ENCODE assay signal across 1 cellular context in the genomic region with DNA sequence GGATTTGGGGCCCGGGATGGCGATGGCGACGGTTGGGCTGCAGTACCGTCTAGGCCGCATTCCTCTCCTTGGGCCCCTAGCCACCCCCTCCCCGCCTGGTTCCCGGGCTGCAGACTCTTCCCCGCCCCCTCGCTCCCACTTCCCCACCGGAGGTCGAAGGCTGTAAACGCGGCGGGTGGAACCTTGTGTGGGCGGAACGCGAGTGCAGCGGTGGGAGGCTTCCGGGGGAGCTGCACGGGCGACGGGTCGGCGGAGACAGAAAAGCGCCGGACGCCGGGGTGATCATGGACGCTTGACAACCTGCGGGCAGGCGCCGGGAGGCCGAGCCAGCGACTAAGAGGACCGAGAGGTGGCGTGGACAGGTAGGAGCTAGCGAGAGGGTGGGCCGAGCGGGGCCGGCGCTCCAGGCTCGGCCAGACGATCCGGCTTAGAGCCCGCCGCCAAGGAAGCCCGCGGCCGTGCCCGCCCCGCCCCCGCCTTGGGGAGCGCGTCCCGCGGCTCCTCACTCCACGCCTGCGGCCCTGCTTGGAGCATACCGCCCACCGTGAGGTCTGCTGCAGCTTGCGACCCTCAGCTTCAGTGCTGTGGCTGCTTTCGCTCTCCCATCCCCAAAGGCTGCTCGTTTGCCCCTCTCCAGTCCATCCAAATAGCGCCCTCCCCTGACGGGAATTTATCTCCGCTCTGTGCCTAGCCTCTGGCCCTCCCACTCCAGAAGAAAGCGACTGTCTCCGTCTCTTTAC.
TF ChIP-seq lines count a peak whose summit lies in the region.

A gene (plus strand): TSS at position 269 of the 740 bp plus-strand sequence. CDS start 2,126 bp downstream, outside the sequence.

TF ChIP-seq in K562, 482 proteins besides CTCF, POLR2A, EP300 and RAD21 (continued from another document and continues in another):
- TF ChIP-seq CEBPG (CRISPR knock-in tag; IDR thresholded peaks at IDR 0.05) (no peak), CEBPG (tag; conservative IDR thresholded peaks at IDR 0.05 in 1 of 2, IDR thresholded peaks at IDR 0.05 in 1 of 2) (no peak), ATF1 (CRISPR knock-in tag; IDR thresholded peaks at IDR 0.05) (0 out of 2 replicates have a peak, but pooled peaks have one; percentile 50), ATF1 (tag; IDR thresholded peaks at IDR 0.05) (peak; percentile 64), CSDE1 (IDR thresholded peaks at IDR 0.05) (no peak), ETV5 (CRISPR knock-in tag; IDR thresholded peaks at IDR 0.05; ENCODE audit: low read depth) (no peak; the same call in 1 of the 2 replicates), ILF3 (IDR thresholded peaks at IDR 0.05; ENCODE audit: borderline replicate concordance) (no peak), TAF9B (IDR thresholded peaks at IDR 0.05; ENCODE audit: partially characterized antibody) (peak; percentile 84), PML (IDR thresholded peaks at IDR 0.05; ENCODE audit: low read length) (peak; percentile 39; the same call in 1 of the 2 replicates), POLR2G (IDR thresholded peaks at IDR 0.05; ENCODE audit: low read depth, low read length) (peak; percentile 85), ZNF77 (CRISPR knock-in tag; IDR thresholded peaks at IDR 0.05) (no peak), NELFE (IDR thresholded peaks at IDR 0.05; ENCODE audit: insufficient read depth, insufficient read length) (no peak), NFIX (CRISPR knock-in tag; IDR thresholded peaks at IDR 0.05; ENCODE audit: low read depth) (no peak), NFE2L1 (tag; IDR thresholded peaks at IDR 0.05; ENCODE audit: borderline replicate concordance, low read depth) (no peak), CREBBP (IDR thresholded peaks at IDR 0.05; ENCODE audit: low read depth, low read length) (no peak), ZNF217 (CRISPR knock-in tag; IDR thresholded peaks at IDR 0.05) (no peak), ZNF12 (CRISPR knock-in tag; IDR thresholded peaks at IDR 0.05) (no peak), GTF2E2 (tag; IDR thresholded peaks at IDR 0.05) (peak; percentile 83), ARHGAP35 (IDR thresholded peaks at IDR 0.05; ENCODE audit: partially characterized antibody) (no peak), ZNF232 (CRISPR knock-in tag; IDR thresholded peaks at IDR 0.05) (no peak), PHF21A (IDR thresholded peaks at IDR 0.05; ENCODE audit: borderline replicate concordance, low read depth) (peak; percentile 73; the same call in 1 of the 2 replicates), ZNF174 (CRISPR knock-in tag; IDR thresholded peaks at IDR 0.05) (no peak), ZNF274 (IDR thresholded peaks at IDR 0.05; ENCODE audit: borderline replicate concordance, low read depth, low read length) (no peak), ZNF444 (CRISPR knock-in tag; IDR thresholded peaks at IDR 0.05) (no peak)
- TF ChIP-seq, protein P1, sequence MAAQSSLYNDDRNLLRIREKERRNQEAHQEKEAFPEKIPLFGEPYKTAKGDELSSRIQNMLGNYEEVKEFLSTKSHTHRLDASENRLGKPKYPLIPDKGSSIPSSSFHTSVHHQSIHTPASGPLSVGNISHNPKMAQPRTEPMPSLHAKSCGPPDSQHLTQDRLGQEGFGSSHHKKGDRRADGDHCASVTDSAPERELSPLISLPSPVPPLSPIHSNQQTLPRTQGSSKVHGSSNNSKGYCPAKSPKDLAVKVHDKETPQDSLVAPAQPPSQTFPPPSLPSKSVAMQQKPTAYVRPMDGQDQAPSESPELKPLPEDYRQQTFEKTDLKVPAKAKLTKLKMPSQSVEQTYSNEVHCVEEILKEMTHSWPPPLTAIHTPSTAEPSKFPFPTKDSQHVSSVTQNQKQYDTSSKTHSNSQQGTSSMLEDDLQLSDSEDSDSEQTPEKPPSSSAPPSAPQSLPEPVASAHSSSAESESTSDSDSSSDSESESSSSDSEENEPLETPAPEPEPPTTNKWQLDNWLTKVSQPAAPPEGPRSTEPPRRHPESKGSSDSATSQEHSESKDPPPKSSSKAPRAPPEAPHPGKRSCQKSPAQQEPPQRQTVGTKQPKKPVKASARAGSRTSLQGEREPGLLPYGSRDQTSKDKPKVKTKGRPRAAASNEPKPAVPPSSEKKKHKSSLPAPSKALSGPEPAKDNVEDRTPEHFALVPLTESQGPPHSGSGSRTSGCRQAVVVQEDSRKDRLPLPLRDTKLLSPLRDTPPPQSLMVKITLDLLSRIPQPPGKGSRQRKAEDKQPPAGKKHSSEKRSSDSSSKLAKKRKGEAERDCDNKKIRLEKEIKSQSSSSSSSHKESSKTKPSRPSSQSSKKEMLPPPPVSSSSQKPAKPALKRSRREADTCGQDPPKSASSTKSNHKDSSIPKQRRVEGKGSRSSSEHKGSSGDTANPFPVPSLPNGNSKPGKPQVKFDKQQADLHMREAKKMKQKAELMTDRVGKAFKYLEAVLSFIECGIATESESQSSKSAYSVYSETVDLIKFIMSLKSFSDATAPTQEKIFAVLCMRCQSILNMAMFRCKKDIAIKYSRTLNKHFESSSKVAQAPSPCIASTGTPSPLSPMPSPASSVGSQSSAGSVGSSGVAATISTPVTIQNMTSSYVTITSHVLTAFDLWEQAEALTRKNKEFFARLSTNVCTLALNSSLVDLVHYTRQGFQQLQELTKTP (IDR thresholded peaks at IDR 0.05; ENCODE audit: low read depth in 1 of 2, partially characterized antibody in 2 of 2) = peak in 1 of 2 experiments; percentile 45
- TF ChIP-seq, protein P2, sequence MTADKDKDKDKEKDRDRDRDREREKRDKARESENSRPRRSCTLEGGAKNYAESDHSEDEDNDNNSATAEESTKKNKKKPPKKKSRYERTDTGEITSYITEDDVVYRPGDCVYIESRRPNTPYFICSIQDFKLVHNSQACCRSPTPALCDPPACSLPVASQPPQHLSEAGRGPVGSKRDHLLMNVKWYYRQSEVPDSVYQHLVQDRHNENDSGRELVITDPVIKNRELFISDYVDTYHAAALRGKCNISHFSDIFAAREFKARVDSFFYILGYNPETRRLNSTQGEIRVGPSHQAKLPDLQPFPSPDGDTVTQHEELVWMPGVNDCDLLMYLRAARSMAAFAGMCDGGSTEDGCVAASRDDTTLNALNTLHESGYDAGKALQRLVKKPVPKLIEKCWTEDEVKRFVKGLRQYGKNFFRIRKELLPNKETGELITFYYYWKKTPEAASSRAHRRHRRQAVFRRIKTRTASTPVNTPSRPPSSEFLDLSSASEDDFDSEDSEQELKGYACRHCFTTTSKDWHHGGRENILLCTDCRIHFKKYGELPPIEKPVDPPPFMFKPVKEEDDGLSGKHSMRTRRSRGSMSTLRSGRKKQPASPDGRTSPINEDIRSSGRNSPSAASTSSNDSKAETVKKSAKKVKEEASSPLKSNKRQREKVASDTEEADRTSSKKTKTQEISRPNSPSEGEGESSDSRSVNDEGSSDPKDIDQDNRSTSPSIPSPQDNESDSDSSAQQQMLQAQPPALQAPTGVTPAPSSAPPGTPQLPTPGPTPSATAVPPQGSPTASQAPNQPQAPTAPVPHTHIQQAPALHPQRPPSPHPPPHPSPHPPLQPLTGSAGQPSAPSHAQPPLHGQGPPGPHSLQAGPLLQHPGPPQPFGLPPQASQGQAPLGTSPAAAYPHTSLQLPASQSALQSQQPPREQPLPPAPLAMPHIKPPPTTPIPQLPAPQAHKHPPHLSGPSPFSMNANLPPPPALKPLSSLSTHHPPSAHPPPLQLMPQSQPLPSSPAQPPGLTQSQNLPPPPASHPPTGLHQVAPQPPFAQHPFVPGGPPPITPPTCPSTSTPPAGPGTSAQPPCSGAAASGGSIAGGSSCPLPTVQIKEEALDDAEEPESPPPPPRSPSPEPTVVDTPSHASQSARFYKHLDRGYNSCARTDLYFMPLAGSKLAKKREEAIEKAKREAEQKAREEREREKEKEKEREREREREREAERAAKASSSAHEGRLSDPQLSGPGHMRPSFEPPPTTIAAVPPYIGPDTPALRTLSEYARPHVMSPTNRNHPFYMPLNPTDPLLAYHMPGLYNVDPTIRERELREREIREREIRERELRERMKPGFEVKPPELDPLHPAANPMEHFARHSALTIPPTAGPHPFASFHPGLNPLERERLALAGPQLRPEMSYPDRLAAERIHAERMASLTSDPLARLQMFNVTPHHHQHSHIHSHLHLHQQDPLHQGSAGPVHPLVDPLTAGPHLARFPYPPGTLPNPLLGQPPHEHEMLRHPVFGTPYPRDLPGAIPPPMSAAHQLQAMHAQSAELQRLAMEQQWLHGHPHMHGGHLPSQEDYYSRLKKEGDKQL (CRISPR knock-in tag; IDR thresholded peaks at IDR 0.05; ENCODE audit: borderline replicate concordance) = no peak
- TF ChIP-seq, protein P3, sequence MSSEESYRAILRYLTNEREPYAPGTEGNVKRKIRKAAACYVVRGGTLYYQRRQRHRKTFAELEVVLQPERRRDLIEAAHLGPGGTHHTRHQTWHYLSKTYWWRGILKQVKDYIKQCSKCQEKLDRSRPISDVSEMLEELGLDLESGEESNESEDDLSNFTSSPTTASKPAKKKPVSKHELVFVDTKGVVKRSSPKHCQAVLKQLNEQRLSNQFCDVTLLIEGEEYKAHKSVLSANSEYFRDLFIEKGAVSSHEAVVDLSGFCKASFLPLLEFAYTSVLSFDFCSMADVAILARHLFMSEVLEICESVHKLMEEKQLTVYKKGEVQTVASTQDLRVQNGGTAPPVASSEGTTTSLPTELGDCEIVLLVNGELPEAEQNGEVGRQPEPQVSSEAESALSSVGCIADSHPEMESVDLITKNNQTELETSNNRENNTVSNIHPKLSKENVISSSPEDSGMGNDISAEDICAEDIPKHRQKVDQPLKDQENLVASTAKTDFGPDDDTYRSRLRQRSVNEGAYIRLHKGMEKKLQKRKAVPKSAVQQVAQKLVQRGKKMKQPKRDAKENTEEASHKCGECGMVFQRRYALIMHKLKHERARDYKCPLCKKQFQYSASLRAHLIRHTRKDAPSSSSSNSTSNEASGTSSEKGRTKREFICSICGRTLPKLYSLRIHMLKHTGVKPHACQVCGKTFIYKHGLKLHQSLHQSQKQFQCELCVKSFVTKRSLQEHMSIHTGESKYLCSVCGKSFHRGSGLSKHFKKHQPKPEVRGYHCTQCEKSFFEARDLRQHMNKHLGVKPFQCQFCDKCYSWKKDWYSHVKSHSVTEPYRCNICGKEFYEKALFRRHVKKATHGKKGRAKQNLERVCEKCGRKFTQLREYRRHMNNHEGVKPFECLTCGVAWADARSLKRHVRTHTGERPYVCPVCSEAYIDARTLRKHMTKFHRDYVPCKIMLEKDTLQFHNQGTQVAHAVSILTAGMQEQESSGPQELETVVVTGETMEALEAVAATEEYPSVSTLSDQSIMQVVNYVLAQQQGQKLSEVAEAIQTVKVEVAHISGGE (CRISPR knock-in tag; IDR thresholded peaks at IDR 0.05) = peak; percentile 98 to 100 (median 99)
- TF ChIP-seq, protein P4, sequence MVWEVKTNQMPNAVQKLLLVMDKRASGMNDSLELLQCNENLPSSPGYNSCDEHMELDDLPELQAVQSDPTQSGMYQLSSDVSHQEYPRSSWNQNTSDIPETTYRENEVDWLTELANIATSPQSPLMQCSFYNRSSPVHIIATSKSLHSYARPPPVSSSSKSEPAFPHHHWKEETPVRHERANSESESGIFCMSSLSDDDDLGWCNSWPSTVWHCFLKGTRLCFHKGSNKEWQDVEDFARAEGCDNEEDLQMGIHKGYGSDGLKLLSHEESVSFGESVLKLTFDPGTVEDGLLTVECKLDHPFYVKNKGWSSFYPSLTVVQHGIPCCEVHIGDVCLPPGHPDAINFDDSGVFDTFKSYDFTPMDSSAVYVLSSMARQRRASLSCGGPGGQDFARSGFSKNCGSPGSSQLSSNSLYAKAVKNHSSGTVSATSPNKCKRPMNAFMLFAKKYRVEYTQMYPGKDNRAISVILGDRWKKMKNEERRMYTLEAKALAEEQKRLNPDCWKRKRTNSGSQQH (CRISPR knock-in tag; IDR thresholded peaks at IDR 0.05) = no peak
- TF ChIP-seq, protein P5, sequence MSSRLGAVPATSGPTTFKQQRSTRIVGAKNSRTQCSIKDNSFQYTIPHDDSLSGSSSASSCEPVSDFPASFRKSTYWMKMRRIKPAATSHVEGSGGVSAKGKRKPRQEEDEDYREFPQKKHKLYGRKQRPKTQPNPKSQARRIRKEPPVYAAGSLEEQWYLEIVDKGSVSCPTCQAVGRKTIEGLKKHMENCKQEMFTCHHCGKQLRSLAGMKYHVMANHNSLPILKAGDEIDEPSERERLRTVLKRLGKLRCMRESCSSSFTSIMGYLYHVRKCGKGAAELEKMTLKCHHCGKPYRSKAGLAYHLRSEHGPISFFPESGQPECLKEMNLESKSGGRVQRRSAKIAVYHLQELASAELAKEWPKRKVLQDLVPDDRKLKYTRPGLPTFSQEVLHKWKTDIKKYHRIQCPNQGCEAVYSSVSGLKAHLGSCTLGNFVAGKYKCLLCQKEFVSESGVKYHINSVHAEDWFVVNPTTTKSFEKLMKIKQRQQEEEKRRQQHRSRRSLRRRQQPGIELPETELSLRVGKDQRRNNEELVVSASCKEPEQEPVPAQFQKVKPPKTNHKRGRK (tag; IDR thresholded peaks at IDR 0.05) = no peak
- TF ChIP-seq, protein P6, sequence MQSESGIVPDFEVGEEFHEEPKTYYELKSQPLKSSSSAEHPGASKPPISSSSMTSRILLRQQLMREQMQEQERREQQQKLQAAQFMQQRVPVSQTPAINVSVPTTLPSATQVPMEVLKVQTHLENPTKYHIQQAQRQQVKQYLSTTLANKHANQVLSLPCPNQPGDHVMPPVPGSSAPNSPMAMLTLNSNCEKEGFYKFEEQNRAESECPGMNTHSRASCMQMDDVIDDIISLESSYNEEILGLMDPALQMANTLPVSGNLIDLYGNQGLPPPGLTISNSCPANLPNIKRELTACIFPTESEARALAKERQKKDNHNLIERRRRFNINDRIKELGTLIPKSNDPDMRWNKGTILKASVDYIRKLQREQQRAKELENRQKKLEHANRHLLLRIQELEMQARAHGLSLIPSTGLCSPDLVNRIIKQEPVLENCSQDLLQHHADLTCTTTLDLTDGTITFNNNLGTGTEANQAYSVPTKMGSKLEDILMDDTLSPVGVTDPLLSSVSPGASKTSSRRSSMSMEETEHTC (IDR thresholded peaks at IDR 0.05) = no peak
